Comparison of ENCODE assay signal across 28 cellular contexts in genomic region chr14:90610641-90611040, GRCh38.
"Had no signal": no experiment of that assay in that cellular context is flagged by ENCODE, and none has a peak within 500 bp of the region (broad histone marks: within the 10 kb centered on the region; RNA-seq: fewer than 3 reads in every experiment).

No MANE protein-coding gene starts in this region.

- H3K9me3 Mint-ChIP-seq: activated CD8-positive, alpha-beta T cell treated with anti-CD3 and anti-CD28 coated beads for 36 hours; activated naive CD4-positive, alpha-beta T cell treated with anti-CD3 and anti-CD28 coated beads, Interleukin-2, amount 50 U/mL, for 24 hours; activated naive CD8-positive, alpha-beta T cell treated with anti-CD3 and anti-CD28 coated beads, Interleukin-2, amount 50 U/mL, for 24 hours; activated T-cell treated with anti-CD3 and anti-CD28 coated beads, Interleukin-2, amount 50 U/mL, for 4 hours; activated T-helper 17 cell treated with anti-CD3 and anti-CD28 coated beads, Interleukin-2, amount 50 U/mL, for 72 hours; effector memory CD8-positive, alpha-beta T cell; naive B cell; stimulated activated effector memory CD8-positive, alpha-beta T cell treated with anti-CD3 and anti-CD28 coated beads, Interleukin-12 subunit alpha, Interleukin-12 subunit beta, amount 100 ng/mL, for 72 hours; stimulated activated naive CD8-positive, alpha-beta T cell treated with anti-CD3 and anti-CD28 coated beads, Interleukin-15, Interleukin-2, amounts not matched to agents 100 ng/mL and 50 ng/mL, for 24 hours had no signal

- H3K4me3 ChIP-seq: colonic mucosa, right lobe of liver, skin epidermis, upper lobe of left lung, vagina had no signal

- H3K27ac Mint-ChIP-seq: activated CD8-positive, alpha-beta T cell treated with anti-CD3 and anti-CD28 coated beads for 36 hours; activated naive CD4-positive, alpha-beta T cell treated with anti-CD3 and anti-CD28 coated beads, Interleukin-2, amount 50 U/mL, for 24 hours; activated naive CD8-positive, alpha-beta T cell treated with anti-CD3 and anti-CD28 coated beads, Interleukin-2, amount 50 U/mL, for 24 hours; activated T-helper 17 cell treated with anti-CD3 and anti-CD28 coated beads, Interleukin-2, amount 50 U/mL, for 72 hours; effector memory CD8-positive, alpha-beta T cell; stimulated activated effector memory CD8-positive, alpha-beta T cell treated with anti-CD3 and anti-CD28 coated beads, Interleukin-12 subunit alpha, Interleukin-12 subunit beta, amount 100 ng/mL, for 72 hours; stimulated activated naive CD8-positive, alpha-beta T cell treated with anti-CD3 and anti-CD28 coated beads, Interleukin-15, Interleukin-2, amounts not matched to agents 100 ng/mL and 50 ng/mL, for 24 hours; T-helper 17 cell had no signal

- H3K27ac ChIP-seq: colonic mucosa, vagina had no signal

- H3K27me3 ChIP-seq: colonic mucosa, right lobe of liver, upper lobe of left lung, vagina had no signal

- H3K4me3 Mint-ChIP-seq: activated CD8-positive, alpha-beta T cell treated with anti-CD3 and anti-CD28 coated beads for 36 hours; activated naive CD4-positive, alpha-beta T cell treated with anti-CD3 and anti-CD28 coated beads, Interleukin-2, amount 50 U/mL, for 24 hours; activated naive CD8-positive, alpha-beta T cell treated with anti-CD3 and anti-CD28 coated beads, Interleukin-2, amount 50 U/mL, for 24 hours; activated T-cell treated with anti-CD3 and anti-CD28 coated beads, Interleukin-2, amount 50 U/mL, for 4 hours; activated T-helper 17 cell treated with anti-CD3 and anti-CD28 coated beads, Interleukin-2, amount 50 U/mL, for 72 hours; effector memory CD8-positive, alpha-beta T cell; naive B cell; stimulated activated effector memory CD8-positive, alpha-beta T cell treated with anti-CD3 and anti-CD28 coated beads, Interleukin-12 subunit alpha, Interleukin-12 subunit beta, amount 100 ng/mL, for 72 hours; stimulated activated naive CD8-positive, alpha-beta T cell treated with anti-CD3 and anti-CD28 coated beads, Interleukin-15, Interleukin-2, amounts not matched to agents 100 ng/mL and 50 ng/mL, for 24 hours; T-helper 17 cell had no signal

- H3K9me3 ChIP-seq: colonic mucosa, right lobe of liver, upper lobe of left lung, vagina had no signal

- H3K4me1 Mint-ChIP-seq: activated naive CD4-positive, alpha-beta T cell treated with anti-CD3 and anti-CD28 coated beads, Interleukin-2, amount 50 U/mL, for 24 hours; stimulated activated effector memory CD8-positive, alpha-beta T cell treated with anti-CD3 and anti-CD28 coated beads, Interleukin-12 subunit alpha, Interleukin-12 subunit beta, amount 100 ng/mL, for 72 hours had no signal

- H3K36me3 Mint-ChIP-seq: activated naive CD4-positive, alpha-beta T cell treated with anti-CD3 and anti-CD28 coated beads, Interleukin-2, amount 50 U/mL, for 24 hours; naive B cell; stimulated activated effector memory CD8-positive, alpha-beta T cell treated with anti-CD3 and anti-CD28 coated beads, Interleukin-12 subunit alpha, Interleukin-12 subunit beta, amount 100 ng/mL, for 72 hours had no signal

- H3K4me1 ChIP-seq: colonic mucosa, right lobe of liver had no signal

- ATAC-seq: activated CD8-positive, alpha-beta T cell treated with anti-CD3 and anti-CD28 coated beads for 36 hours; activated naive CD8-positive, alpha-beta T cell treated with anti-CD3 and anti-CD28 coated beads, Interleukin-2, amount 50 U/mL, for 24 hours; activated T-cell treated with anti-CD3 and anti-CD28 coated beads, Interleukin-2, amount 50 U/mL, for 4 hours; activated T-helper 17 cell treated with anti-CD3 and anti-CD28 coated beads, Interleukin-2, amount 50 U/mL, for 72 hours; effector memory CD8-positive, alpha-beta T cell; esophagus mucosa; left cardiac atrium; right lobe of liver; stimulated activated effector memory CD8-positive, alpha-beta T cell treated with anti-CD3 and anti-CD28 coated beads, Interleukin-12 subunit alpha, Interleukin-12 subunit beta, amount 100 ng/mL, for 72 hours; T-helper 17 cell had no signal

- H3K27me3 Mint-ChIP-seq: activated naive CD4-positive, alpha-beta T cell treated with anti-CD3 and anti-CD28 coated beads, Interleukin-2, amount 50 U/mL, for 24 hours; naive B cell; stimulated activated naive CD8-positive, alpha-beta T cell treated with anti-CD3 and anti-CD28 coated beads, Interleukin-15, Interleukin-2, amounts not matched to agents 100 ng/mL and 50 ng/mL, for 24 hours had no signal

- H3K36me3 ChIP-seq: colonic mucosa, right lobe of liver, upper lobe of left lung, vagina had no signal

- DNase-seq: activated CD4-positive, alpha-beta T cell treated with anti-CD3 and anti-CD28 coated beads, Interleukin-2, amount 50 U/mL, for 1 hour; activated CD4-positive, CD25-positive, alpha-beta regulatory T cell treated with anti-CD3 and anti-CD28 coated beads, Interleukin-2, amount 50 U/mL, for 72 hours; activated CD8-positive, alpha-beta T cell treated with anti-CD3 and anti-CD28 coated beads for 36 hours; activated gamma-delta T cell treated with Interleukin-2 at 50 U/mL for 16 hours; activated naive CD8-positive, alpha-beta T cell treated with anti-CD3 and anti-CD28 coated beads, Interleukin-2, amount 50 U/mL, for 24 hours; activated T-cell treated with anti-CD3 and anti-CD28 coated beads, Interleukin-2, amount 50 U/mL, for 4 hours; amygdala; cerebellar nuclear complex; colonic mucosa; effector memory CD8-positive, alpha-beta T cell; foreskin fibroblast; hippocampal formation; left cardiac atrium; mammary epithelial cell; naive B cell; right lobe of liver; stimulated activated CD4-positive, alpha-beta T cell treated with anti-CD3 and anti-CD28 coated beads, Interleukin-4, amount 100 ng/mL, for 24 hours; substantia nigra; T-helper 17 cell; T1000; upper lobe of left lung had no signal
